Comparison of ENCODE assay signal across 25 cellular contexts in genomic region chr1:57195436-57195941, GRCh38.
"Had no signal": no experiment of that assay in that cellular context is flagged by ENCODE, and none has a peak within 500 bp of the region (broad histone marks: within the 10 kb centered on the region; RNA-seq: fewer than 3 reads in every experiment).

No MANE protein-coding gene starts in this region.

- H3K27me3 ChIP-seq: body of pancreas, esophagus squamous epithelium, gastroesophageal sphincter, heart right ventricle had no signal

- H3K9me3 ChIP-seq: body of pancreas, esophagus squamous epithelium, gastroesophageal sphincter, heart right ventricle had no signal

- H3K4me3 ChIP-seq: body of pancreas, esophagus squamous epithelium, gastroesophageal sphincter, heart right ventricle had no signal

- H3K4me1 ChIP-seq: body of pancreas, esophagus squamous epithelium, gastroesophageal sphincter, heart right ventricle had no signal

- DNase-seq: activated CD4-positive, alpha-beta memory T cell treated with anti-CD3 and anti-CD28 coated beads, Interleukin-2, amount 10 ng/mL, durations not matched to agents 7 days and 5 days; activated CD4-positive, alpha-beta T cell treated with anti-CD3 and anti-CD28 coated beads for 1 hour; activated CD4-positive, alpha-beta T cell treated with anti-CD3 and anti-CD28 coated beads for 4 hours; activated CD4-positive, alpha-beta T cell treated with anti-CD3 and anti-CD28 coated beads, Interleukin-2, amount 10 ng/mL, durations not matched to agents 7 days and 5 days; activated CD4-positive, alpha-beta T cell treated with anti-CD3 and anti-CD28 coated beads, Interleukin-2, amount 50 U/mL, for 4 hours; activated CD8-positive, alpha-beta memory T cell treated with anti-CD3 and anti-CD28 coated beads, Interleukin-2, amount 50 U/mL, for 48 hours; activated gamma-delta T cell; activated naive CD4-positive, alpha-beta T cell; activated naive CD4-positive, alpha-beta T cell treated with anti-CD3 and anti-CD28 coated beads, Interleukin-2, amount 50 U/mL, for 16 hours; activated T-cell treated with anti-CD3 and anti-CD28 coated beads for 4 hours; activated T-cell treated with anti-CD3 and anti-CD28 coated beads, Interleukin-2, amount 50 U/mL, for 24 hours; activated T-cell treated with anti-CD3 and anti-CD28 coated beads, Interleukin-2, amount 50 U/mL, for 72 hours; amniotic stem cell; aorta; body of pancreas; cortex of kidney; dermis blood vessel endothelial cell; effector CD4-positive, alpha-beta T cell; effector memory CD8-positive, alpha-beta T cell; erythroblast; esophagus squamous epithelium; foreskin melanocyte; heart right ventricle; T-helper 2 cell had no signal

- H3K36me3 ChIP-seq: esophagus squamous epithelium, gastroesophageal sphincter, heart right ventricle had no signal

- H3K27ac ChIP-seq: body of pancreas, esophagus squamous epithelium, gastroesophageal sphincter, heart right ventricle had no signal
